ENCODE assay signal across 8 cellular contexts in the genomic region with DNA sequence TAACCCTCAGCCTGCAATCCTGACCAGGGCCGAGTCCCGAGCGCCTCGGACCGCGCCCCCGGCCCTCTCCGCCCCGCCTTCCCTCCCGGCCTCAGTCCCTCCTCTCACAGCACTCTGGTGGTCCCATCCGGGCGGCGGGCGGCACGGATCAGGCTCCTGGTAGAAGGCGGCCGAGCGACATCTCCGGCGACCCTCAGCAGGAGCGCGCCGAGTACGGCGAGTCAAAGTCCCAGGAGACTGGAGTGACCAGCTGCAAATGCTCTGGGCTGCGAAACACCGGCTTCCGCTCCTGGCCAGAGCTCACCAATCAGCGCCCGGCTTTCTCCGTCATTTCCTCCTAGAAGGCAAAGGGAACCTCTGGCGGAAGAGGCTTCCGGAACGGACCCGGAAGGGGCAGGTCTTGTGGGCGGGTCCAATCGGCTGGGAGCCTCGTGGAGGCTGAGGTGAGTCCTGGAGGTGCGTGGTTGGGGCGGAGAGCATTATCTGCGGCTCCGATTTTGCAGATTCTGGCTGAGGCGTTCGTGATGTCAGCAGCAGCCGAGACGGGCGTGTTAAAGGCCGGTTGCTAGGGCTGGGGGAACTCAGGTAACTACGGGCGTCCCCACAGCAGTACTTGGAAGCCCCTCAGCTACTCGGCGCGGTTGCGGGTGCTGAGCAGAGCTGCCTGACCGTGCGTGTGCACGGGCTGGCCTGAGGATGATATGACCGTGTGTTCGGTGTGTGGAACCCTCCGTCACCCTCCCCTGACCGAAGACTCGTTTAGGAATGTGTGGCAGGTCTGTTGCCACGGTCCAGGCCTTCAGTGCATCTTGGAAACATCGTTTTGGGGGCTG. TPM values are rescaled to one million over a fixed set of nuclear protein-coding genes. Genes with fewer than 3 reads are reported as not detected.
DNase-seq lines count a peak whose midpoint lies in the region; ATAC-seq lines count a peak whose summit lies in the region.

A gene with protein sequence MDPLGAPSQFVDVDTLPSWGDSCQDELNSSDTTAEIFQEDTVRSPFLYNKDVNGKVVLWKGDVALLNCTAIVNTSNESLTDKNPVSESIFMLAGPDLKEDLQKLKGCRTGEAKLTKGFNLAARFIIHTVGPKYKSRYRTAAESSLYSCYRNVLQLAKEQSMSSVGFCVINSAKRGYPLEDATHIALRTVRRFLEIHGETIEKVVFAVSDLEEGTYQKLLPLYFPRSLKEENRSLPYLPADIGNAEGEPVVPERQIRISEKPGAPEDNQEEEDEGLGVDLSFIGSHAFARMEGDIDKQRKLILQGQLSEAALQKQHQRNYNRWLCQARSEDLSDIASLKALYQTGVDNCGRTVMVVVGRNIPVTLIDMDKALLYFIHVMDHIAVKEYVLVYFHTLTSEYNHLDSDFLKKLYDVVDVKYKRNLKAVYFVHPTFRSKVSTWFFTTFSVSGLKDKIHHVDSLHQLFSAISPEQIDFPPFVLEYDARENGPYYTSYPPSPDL (minus strand): TSS at position 282 of the 833 bp plus-strand sequence. CDS start 9,264 bp downstream, outside the sequence.
A gene (plus strand): TSS at position 400 of the 833 bp plus-strand sequence. CDS start 3,581 bp downstream, outside the sequence.

- peak within 1 kb of the TSS; percentile 48 for H3K27ac ChIP-seq in temporal lobe (ENCODE audit: low read depth, low read length)

- H3K9me3 Mint-ChIP-seq in activated naive CD4-positive, alpha-beta T cell treated with anti-CD3 and anti-CD28 coated beads, Interleukin-2, amount 50 U/mL, for 72 hours: no peaks in the 10 kb centered on the region

- ATAC-seq in HG02610 (IDR thresholded peaks at IDR 0.05; ENCODE audit: unreplicated experiment): peak; percentile 95
- ATAC-seq in activated naive CD4-positive, alpha-beta T cell treated with anti-CD3 and anti-CD28 coated beads, Interleukin-2, amount 50 U/mL, for 72 hours: peak; percentile 98

- peak within 1 kb of the TSS; percentile 89 for H3K4me3 ChIP-seq in GM08714 (ENCODE audit: low read length)

- peaks cover 18 to 24% of the 10 kb centered on the region in 2 donors for H3K36me3 Mint-ChIP-seq in activated naive CD4-positive, alpha-beta T cell treated with anti-CD3 and anti-CD28 coated beads, Interleukin-2, amount 50 U/mL, for 72 hours

- peak within 1 kb of the TSS; percentile 94 to 97 for H3K27ac Mint-ChIP-seq in activated naive CD4-positive, alpha-beta T cell treated with anti-CD3 and anti-CD28 coated beads, Interleukin-2, amount 50 U/mL, for 72 hours

- DNase-seq in NCI-H1092 treated with DMSO at 0.1 percent for 48 hours (lab: John Stamatoyannopoulos, UW): peak; percentile 95
- peak; percentile 97 for DNase-seq in SKM-1 (lab: John Stamatoyannopoulos, UW; ENCODE audit: unreplicated experiment)
- DNase-seq in activated naive CD4-positive, alpha-beta T cell treated with anti-CD3 and anti-CD28 coated beads, Interleukin-2, amount 50 U/mL, for 72 hours (ENCODE audit: low spot score in 2 of 2): peak; percentile 92 to 94
- peak; percentile 87 for DNase-seq in glomerular endothelial cell (ENCODE audit: extremely low read depth, low read depth, low spot score)
- DNase-seq in occipital lobe (lab: John Stamatoyannopoulos, UW): peak; percentile 97

RNA-seq across cellular contexts. Expression of the first gene that starts in this region (rescaled TPM):
- total RNA-seq in activated naive CD4-positive, alpha-beta T cell treated with anti-CD3 and anti-CD28 coated beads, Interleukin-2, amount 50 U/mL, for 72 hours: 10 to 100 TPM; 20.4 to 26.7 TPM
- total RNA-seq in glomerular endothelial cell (18.0 and 21.2 TPM in 2 replicates), occipital lobe (73.9 TPM), temporal lobe (47.5 TPM)

RNA-seq across cellular contexts. Expression of the second gene that starts in this region (rescaled TPM):
- total RNA-seq in activated naive CD4-positive, alpha-beta T cell treated with anti-CD3 and anti-CD28 coated beads, Interleukin-2, amount 50 U/mL, for 72 hours: 10 to 100 TPM; 32.2 to 44.4 TPM
- total RNA-seq in glomerular endothelial cell: 7.6 and 11.1 TPM in 2 replicates
- total RNA-seq in occipital lobe: 19.3 TPM
- 17.5 TPM for total RNA-seq in temporal lobe

Comparison
In these comparisons a context has a peak if more than half of its experiments do, and no peak if none do; other contexts are left out.
1. Peak in every context shown above with its lines: DNase-seq, ATAC-seq, H3K4me3 ChIP-seq and H3K27ac ChIP-seq.